Comparison of ENCODE assay signal across 8 cellular contexts in genomic region chr5:115626444-115626823, GRCh38. TPM values are rescaled to one million over a fixed set of nuclear protein-coding genes. Genes with fewer than 3 reads are reported as not detected.
DNase-seq lines count a peak whose midpoint lies in the region; ATAC-seq and TF ChIP-seq lines count a peak whose summit lies in the region.

No MANE protein-coding gene starts in this region.

- peak; percentile 61 for DNase-seq in NCI-H1092 treated with DMSO at 0.1 percent for 48 hours (lab: John Stamatoyannopoulos, UW)
- DNase-seq in NCI-H1092 (lab: John Stamatoyannopoulos, UW): no peak
- no peak for DNase-seq in PC-9
- DNase-seq in esophagus muscularis mucosa (ENCODE audit: extremely low spot score): peak; percentile 92
- no peak for DNase-seq in KBM-7
- DNase-seq in HEK293T (ENCODE audit: extremely low spot score): no peak

- H2AFZ ChIP-seq in PC-9 (peak overlapping the region; percentile 92), neuron (ENCODE audit: low read depth, low read length) (no peak overlapping the region)

- peaks cover 45% of the 10 kb centered on the region for H3K79me2 ChIP-seq in PC-9 (ENCODE audit: low read depth)

- no peaks in the 10 kb centered on the region for H3F3A ChIP-seq in PC-9 (ENCODE audit: insufficient read depth, low read depth)

- H3K27me3 ChIP-seq in PC-9 (ENCODE audit: insufficient read depth, low read depth) (no peaks in the 10 kb centered on the region), esophagus muscularis mucosa (no peaks in the 10 kb centered on the region), neuron (ENCODE audit: insufficient read depth, low read length) (no peaks in the 10 kb centered on the region)

- no peak for TF ChIP-seq POLR2A in esophagus muscularis mucosa (IDR thresholded peaks at IDR 0.05; ENCODE audit: low read depth)

- peak overlapping the region; percentile 37 for H3K27ac ChIP-seq in PC-9
- peak overlapping the region; percentile 78 to 95 (median 94) for H3K27ac ChIP-seq in esophagus muscularis mucosa (replicated peaks in 1 of 4)

- H4K20me1 ChIP-seq in PC-9 (ENCODE audit: insufficient read depth): peaks cover 22% of the 10 kb centered on the region

- H3K4me1 ChIP-seq in PC-9 (replicated peaks; ENCODE audit: insufficient read depth): peaks cover 19% of the 10 kb centered on the region
- H3K4me1 ChIP-seq in esophagus muscularis mucosa: peaks cover 30 to 44% (median 40%) of the 10 kb centered on the region in 4 donors
- H3K4me1 ChIP-seq in neuron (ENCODE audit: insufficient read depth, low read length): peaks cover 24% of the 10 kb centered on the region

- H3K4me3 ChIP-seq in PC-9 (peak overlapping the region; percentile 98), esophagus muscularis mucosa (peak overlapping the region; percentile 74 to 94 (median 90)), neuron (ENCODE audit: low read length) (peak overlapping the region; percentile 83)

- H3K4me2 ChIP-seq in PC-9: peak overlapping the region; percentile 97

- CTCF ChIA-PET in PC-9 (lab: Charles Lee) (interaction anchor here (0.7 kb wide), 1 partner anchor 534 kb away, joined by 5 read pairs; no protein-coding TSS in a partner anchor), HEK293T (lab: Yijun Ruan, JAX) (no interaction called here)

- no peak for TF ChIP-seq CTCF in PC-9 (conservative IDR thresholded peaks at IDR 0.05)
- no peak for TF ChIP-seq CTCF in esophagus muscularis mucosa (IDR thresholded peaks at IDR 0.05)

- peak; percentile 35 for ATAC-seq in HG02763 (IDR thresholded peaks at IDR 0.05; ENCODE audit: unreplicated experiment)

- H3K36me3 ChIP-seq in PC-9 (ENCODE audit: low read depth): no peaks in the 10 kb centered on the region
- H3K36me3 ChIP-seq in esophagus muscularis mucosa: no peaks in the 10 kb centered on the region
- peaks cover 8% of the 10 kb centered on the region for H3K36me3 ChIP-seq in neuron (ENCODE audit: insufficient read depth, low read length)

- no peaks in the 10 kb centered on the region for H3K9me2 ChIP-seq in PC-9 (ENCODE audit: insufficient read depth)

- intact Hi-C loops in PC-9 (cut with micrococcal nuclease; ENCODE audit: unreplicated experiment) (loop anchor here (1.0 to 5.0 kb wide), 3 partner anchors 215 to 461 kb away; partner anchors contain the start of genes AP3S1, ATG12, CCDC112 and COMMD10), esophagus muscularis mucosa (cut with DNase I) (no loop called here)

- WGBS in esophagus muscularis mucosa: 1% methylated on average over 9 of the region's 9 CpGs

- H3K9me3 ChIP-seq in PC-9 (ENCODE audit: insufficient read depth, low read depth): no peaks in the 10 kb centered on the region
- H3K9me3 ChIP-seq in esophagus muscularis mucosa: no peaks in the 10 kb centered on the region
- no peaks in the 10 kb centered on the region for H3K9me3 ChIP-seq in neuron (ENCODE audit: low read length)

- no peak for TF ChIP-seq EP300 in esophagus muscularis mucosa (IDR thresholded peaks at IDR 0.05)

- in situ Hi-C loops in KBM-7 (cut with MboI; ENCODE audit: low pct_unique_long_range_greater_than_20kb, low sequenced_read_pairs): no loop called here

- BruUV-seq in PC-9 (replicated peaks; lab: Mats Ljungman, UMichigan): TSS peak; percentile 57

- POLR2A ChIA-PET in PC-9 (lab: Charles Lee; ENCODE audit: unreplicated experiment) (no interaction called here), HEK293T (lab: Yijun Ruan, JAX) (no interaction called here)

TF ChIP-seq in HEK293T, 16 proteins besides CTCF, POLR2A, EP300 and RAD21:
- TF ChIP-seq PKNOX1 (IDR thresholded peaks at IDR 0.05): no peak

RNA-seq across cellular contexts. Expression of gene TMED7, which starts 0.6 kb away (rescaled TPM):
- 70.7 and 78.9 TPM in 2 replicates for total RNA-seq in PC-9 (2021)
- total RNA-seq in esophagus muscularis mucosa: 100 to 1,000 TPM in 2 of 4 donors, 10 to 100 TPM in 2; 86.8 to 183 (median 136) TPM

RNA-seq across cellular contexts. Expression of gene TICAM2, which starts 24.2 kb away (rescaled TPM):
- 1.8 and 2.1 TPM in 2 replicates for total RNA-seq in PC-9 (2021)
- total RNA-seq in esophagus muscularis mucosa: 1 to 10 TPM; 1.2 to 3.0 (median 1.5) TPM

Comparison
In these comparisons a context has a peak if more than half of its experiments do, and no peak if none do; other contexts are left out.
1. DNase-seq: peak in NCI-H1092 treated with DMSO at 0.1 percent for 48 hours (single experiment) and esophagus muscularis mucosa (single experiment); none in NCI-H1092 (single experiment), PC-9 (0 of 2), KBM-7 (single experiment) and HEK293T (single experiment).
2. Peak in every context shown above with its lines, with median percentiles within 50 percentile points of each other: H3K4me3 ChIP-seq.